In genomic region chr12:107670999-107671643, GRCh38 we compare ENCODE assay signal across 8 cellular contexts. TPM values are rescaled to one million over a fixed set of nuclear protein-coding genes. Genes with fewer than 3 reads are reported as not detected.
DNase-seq lines count a peak whose midpoint lies in the region; ATAC-seq and TF ChIP-seq lines count a peak whose summit lies in the region.

No MANE protein-coding gene starts in this region.

- no peaks in the 10 kb centered on the region for H4K20me1 ChIP-seq in BLaER1 treated with 17β-estradiol and CSF1 and Interleukin-3, amounts not matched to agents 10 nM and 100 nM
- no peaks in the 10 kb centered on the region for H4K20me1 ChIP-seq in HCT116 (ENCODE audit: insufficient read depth)

- TF ChIP-seq POLR2A in HCT116 (IDR thresholded peaks at IDR 0.05; ENCODE audit: borderline replicate concordance, extremely low read depth, insufficient read depth, insufficient read length), result no peak

- H3K4me2 ChIP-seq in BLaER1 treated with 17β-estradiol and CSF1 and Interleukin-3, amounts not matched to agents 10 nM and 100 nM, result peak overlapping the region in 7 of 11 experiments; percentile 9 to 45 (median 23); a peak in 7 of 22 replicates
- H3K4me2 ChIP-seq in HCT116 (ENCODE audit: low read length), result no peak overlapping the region

- peaks cover 5% of the 10 kb centered on the region for H3K4me1 Mint-ChIP-seq in activated CD4-positive, alpha-beta T cell treated with anti-CD3 and anti-CD28 coated beads, Interleukin-2, amount 10 ng/mL, durations not matched to agents 7 days and 5 days

- peak; percentile 19 for DNase-seq in HCT116 (ENCODE audit: low read depth, low spot score)
- DNase-seq in activated CD4-positive, alpha-beta T cell treated with anti-CD3 and anti-CD28 coated beads, Interleukin-2, amount 10 ng/mL, durations not matched to agents 7 days and 5 days, result peak; percentile 41
- peak; percentile 28 for DNase-seq in fibroblast of villous mesenchyme (ENCODE audit: low read depth)
- DNase-seq in stimulated activated CD4-positive, alpha-beta T cell treated with anti-CD3 and anti-CD28 coated beads, Interleukin-15, amount 100 ng/mL, for 24 hours, result peak; percentile 53
- no peak for DNase-seq in RKO (ENCODE audit: low spot score)
- no peak for DNase-seq in GM19240 (ENCODE audit: insufficient read length, low spot score)
- DNase-seq in cerebellum (ENCODE audit: low spot score), result no peak

- intact Hi-C loops in HCT116 (cut with micrococcal nuclease), result no loop called here

- no peaks in the 10 kb centered on the region for H3K79me2 ChIP-seq in HCT116 (ENCODE audit: insufficient read depth, low read length)

- no peaks in the 10 kb centered on the region for H3K9me2 ChIP-seq in HCT116 (ENCODE audit: insufficient read depth)

- peaks cover 0 to 16% (median 0%) of the 10 kb centered on the region in 10 experiments; a peak in 8 of 20 replicates for H3K4me1 ChIP-seq in BLaER1 treated with 17β-estradiol and CSF1 and Interleukin-3, amounts not matched to agents 10 nM and 100 nM
- H3K4me1 ChIP-seq in HCT116 (ENCODE audit: control insufficient read depth in 1 of 2, insufficient read depth in 2 of 2, low read length in 2 of 2), result peaks cover 0 to 5% of the 10 kb centered on the region in 2 experiments; a peak in 3 of 4 replicates

- POLR2A ChIA-PET in HCT116 (lab: Charles Lee), result no interaction called here
- POLR2A ChIA-PET in activated CD4-positive, alpha-beta T cell treated with anti-CD3 and anti-CD28 coated beads, Interleukin-2, amount 10 ng/mL, durations not matched to agents 7 days and 5 days (lab: Charles Lee), result interaction anchor here (0.6 kb wide), 1 partner anchor 21 kb away, joined by 4 read pairs; no protein-coding TSS in a partner anchor

- CTCF ChIA-PET in HCT116 (lab: Charles Lee), result interaction anchor here (0.7 to 1.5 kb wide), 12 partner anchors 9 to 255 kb away, joined by 3 to 12 read pairs (median 4); partner anchors contain the start of gene PWP1
- CTCF ChIA-PET in activated CD4-positive, alpha-beta T cell treated with anti-CD3 and anti-CD28 coated beads, Interleukin-2, amount 10 ng/mL, durations not matched to agents 7 days and 5 days (lab: Charles Lee), result interaction anchor here (0.7 to 2.2 kb wide), 5 partner anchors 11 to 213 kb away, joined by 3 to 10 read pairs (median 4); no protein-coding TSS in a partner anchor

- H3K9ac ChIP-seq in BLaER1 treated with 17β-estradiol and CSF1 and Interleukin-3, amounts not matched to agents 10 nM and 100 nM, result no peak overlapping the region; a peak in 1 of 22 replicates
- H3K9ac ChIP-seq in HCT116 (ENCODE audit: low read length), result no peak overlapping the region

- no peak overlapping the region for H3K4me3 Mint-ChIP-seq in activated CD4-positive, alpha-beta T cell treated with anti-CD3 and anti-CD28 coated beads, Interleukin-2, amount 10 ng/mL, durations not matched to agents 7 days and 5 days

- RAD21 ChIA-PET in HCT116 (lab: Charles Lee; ENCODE audit: low non-redundant PET in 1 of 2, low total read pairs in 2 of 2, uncharacterized antibody in 2 of 2, unreplicated experiment in 2 of 2), result no interaction called here

- peak; percentile 30 to 93 (median 92); a peak in 5 of 6 replicates for TF ChIP-seq CTCF in HCT116 (IDR thresholded peaks at IDR 0.05 in 2 of 3, conservative IDR thresholded peaks at IDR 0.05 in 1 of 3; ENCODE audit: borderline replicate concordance in 1 of 3, insufficient read depth in 1 of 3, low read depth in 2 of 3, low read length in 2 of 3)
- TF ChIP-seq CTCF in fibroblast of villous mesenchyme (IDR thresholded peaks at IDR 0.05; ENCODE audit: insufficient read depth, low read depth, low read length), result peak; percentile 76

- H3K9me3 ChIP-seq in BLaER1 treated with 17β-estradiol and CSF1 and Interleukin-3, amounts not matched to agents 10 nM and 100 nM (replicated peaks in 1 of 11), result no peaks in the 10 kb centered on the region
- no peaks in the 10 kb centered on the region for H3K9me3 ChIP-seq in HCT116 (ENCODE audit: control insufficient read depth in 1 of 2, insufficient read depth in 1 of 2, low read depth in 1 of 2, low read length in 2 of 2)

- no peaks in the 10 kb centered on the region for H3K9me3 Mint-ChIP-seq in activated CD4-positive, alpha-beta T cell treated with anti-CD3 and anti-CD28 coated beads, Interleukin-2, amount 10 ng/mL, durations not matched to agents 7 days and 5 days

- H3K36me3 Mint-ChIP-seq in activated CD4-positive, alpha-beta T cell treated with anti-CD3 and anti-CD28 coated beads, Interleukin-2, amount 10 ng/mL, durations not matched to agents 7 days and 5 days (ENCODE audit: low read depth), result no peaks in the 10 kb centered on the region

- TF ChIP-seq RAD21 in HCT116 (IDR thresholded peaks at IDR 0.05; ENCODE audit: low read depth), result peak; percentile 27

- H3K4me3 ChIP-seq in BLaER1 treated with 17β-estradiol and CSF1 and Interleukin-3, amounts not matched to agents 10 nM and 100 nM, result no peak overlapping the region
- H3K4me3 ChIP-seq in HCT116 (replicated peaks in 1 of 2; ENCODE audit: low read depth in 1 of 2, low read length in 2 of 2) (no peak overlapping the region), fibroblast of villous mesenchyme (ENCODE audit: low read depth, low read length) (no peak overlapping the region)

- H3K36me3 ChIP-seq in BLaER1 treated with 17β-estradiol and CSF1 and Interleukin-3, amounts not matched to agents 10 nM and 100 nM, result no peaks in the 10 kb centered on the region
- no peaks in the 10 kb centered on the region for H3K36me3 ChIP-seq in HCT116 (ENCODE audit: control insufficient read depth in 1 of 2, insufficient read depth in 2 of 2, low read length in 2 of 2)

- ATAC-seq in HCT116, result peak; percentile 95

- H2AFZ ChIP-seq in HCT116 (ENCODE audit: low read depth, low read length, poor library complexity, severe bottlenecking), result peak overlapping the region; percentile 37

- peak overlapping the region in 4 of 11 experiments; percentile 40 to 58 (median 40); a peak in 6 of 22 replicates for H3K27ac ChIP-seq in BLaER1 treated with 17β-estradiol and CSF1 and Interleukin-3, amounts not matched to agents 10 nM and 100 nM
- H3K27ac ChIP-seq in HCT116 (ENCODE audit: low read depth, low read length), result no peak overlapping the region

- BruUV-seq in HCT116 (replicated peaks; lab: Mats Ljungman, UMichigan), result no TSS peak

- no peaks in the 10 kb centered on the region for H3K27me3 ChIP-seq in BLaER1 treated with 17β-estradiol and CSF1 and Interleukin-3, amounts not matched to agents 10 nM and 100 nM
- H3K27me3 ChIP-seq in HCT116 (ENCODE audit: insufficient read depth, low read length), result no peaks in the 10 kb centered on the region

- H3K27me3 Mint-ChIP-seq in activated CD4-positive, alpha-beta T cell treated with anti-CD3 and anti-CD28 coated beads, Interleukin-2, amount 10 ng/mL, durations not matched to agents 7 days and 5 days, result peaks cover 13% of the 10 kb centered on the region

- H3K27ac Mint-ChIP-seq in activated CD4-positive, alpha-beta T cell treated with anti-CD3 and anti-CD28 coated beads, Interleukin-2, amount 10 ng/mL, durations not matched to agents 7 days and 5 days, result no peak overlapping the region

TF ChIP-seq in HCT116, 20 proteins besides CTCF, POLR2A, EP300 and RAD21:
- TF ChIP-seq CEBPB (IDR thresholded peaks at IDR 0.05; ENCODE audit: low read depth) (peak; percentile 80), EZH2 (IDR thresholded peaks at IDR 0.05) (no peak), TCF7L2 (IDR thresholded peaks at IDR 0.05; ENCODE audit: borderline replicate concordance, extremely low read depth, insufficient read depth, insufficient read length) (peak; percentile 35)

RNA-seq across cellular contexts. Expression of gene PWP1, which starts 14.5 kb away (rescaled TPM):
- total RNA-seq in HCT116 (2021; ENCODE audit: unreplicated experiment) (48.2 TPM), fibroblast of villous mesenchyme (58.0 and 68.7 TPM in 2 replicates), cerebellum (44.4 TPM)
- polyA plus RNA-seq in HCT116 (2012), result 49.3 and 55.9 TPM in 2 replicates
- total RNA-seq in activated CD4-positive, alpha-beta T cell treated with anti-CD3 and anti-CD28 coated beads, Interleukin-2, amount 10 ng/mL, durations not matched to agents 7 days and 5 days, result 10 to 100 TPM; 39.3 to 42.5 TPM

Comparison
In these comparisons a context has a peak if more than half of its experiments do, and no peak if none do; other contexts are left out.
1. DNase-seq: peak in HCT116 (single experiment), activated CD4-positive, alpha-beta T cell treated with anti-CD3 and anti-CD28 coated beads, Interleukin-2, amount 10 ng/mL, durations not matched to agents 7 days and 5 days (single experiment), fibroblast of villous mesenchyme (single experiment) and stimulated activated CD4-positive, alpha-beta T cell treated with anti-CD3 and anti-CD28 coated beads, Interleukin-15, amount 100 ng/mL, for 24 hours (single experiment); none in RKO (single experiment), GM19240 (single experiment) and cerebellum (single experiment).